In the genomic region with DNA sequence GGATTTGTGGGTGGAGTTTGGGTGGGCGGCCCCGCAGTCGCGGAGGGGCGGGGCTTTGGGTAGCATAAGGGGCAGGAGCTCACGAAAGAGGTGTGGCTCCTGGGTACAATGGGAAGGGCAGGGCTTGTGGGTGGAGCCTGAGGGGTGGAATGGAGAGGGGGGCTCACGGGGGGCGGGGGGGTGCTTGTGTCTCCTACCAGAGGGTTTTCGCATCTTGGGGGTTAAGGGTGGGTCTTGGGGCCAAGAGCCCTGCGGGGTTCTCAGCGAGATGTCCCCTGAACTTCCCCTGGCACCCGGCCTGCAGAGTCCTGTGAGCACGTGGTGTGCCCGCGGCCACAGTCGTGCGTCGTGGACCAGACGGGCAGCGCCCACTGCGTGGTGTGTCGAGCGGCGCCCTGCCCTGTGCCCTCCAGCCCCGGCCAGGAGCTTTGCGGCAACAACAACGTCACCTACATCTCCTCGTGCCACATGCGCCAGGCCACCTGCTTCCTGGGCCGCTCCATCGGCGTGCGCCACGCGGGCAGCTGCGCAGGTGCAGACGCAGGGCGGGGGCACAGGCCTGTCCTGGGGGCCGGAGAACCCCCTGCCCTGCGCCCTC, we compare ENCODE assay signal across 6 cellular contexts. TPM values are rescaled to one million over a fixed set of nuclear protein-coding genes. Genes with fewer than 3 reads are reported as not detected.
DNase-seq lines count a peak whose midpoint lies in the region; ATAC-seq and TF ChIP-seq lines count a peak whose summit lies in the region.

No MANE protein-coding gene starts in this region.

- H3K4me3 Mint-ChIP-seq in naive thymus-derived CD8-positive, alpha-beta T cell, result peak overlapping the region; percentile 75 to 99 (median 96)

- H3K36me3 Mint-ChIP-seq in naive thymus-derived CD8-positive, alpha-beta T cell, result no peaks in the 10 kb centered on the region

- H3K27ac Mint-ChIP-seq in naive thymus-derived CD8-positive, alpha-beta T cell, result peak overlapping the region; percentile 86 to 99 (median 98)

- H3K4me1 Mint-ChIP-seq in naive thymus-derived CD8-positive, alpha-beta T cell, result peaks cover 0 to 12% (median 4%) of the 10 kb centered on the region in 4 donors

- no peaks in the 10 kb centered on the region for H3K27me3 ChIP-seq in ascending aorta

- H3K4me1 ChIP-seq in ascending aorta, result peaks cover 9 to 16% of the 10 kb centered on the region in 2 donors

- no peaks in the 10 kb centered on the region for H3K9me3 Mint-ChIP-seq in naive thymus-derived CD8-positive, alpha-beta T cell

- ATAC-seq in naive thymus-derived CD8-positive, alpha-beta T cell, result no peak
- no peak for ATAC-seq in GM21381 (IDR thresholded peaks at IDR 0.05; ENCODE audit: unreplicated experiment)

- H3K36me3 ChIP-seq in ascending aorta, result peaks cover 0 to 8% of the 10 kb centered on the region in 2 donors

- intact Hi-C loops in ascending aorta (cut with DNase I), result loop anchor here (5.0 kb wide), 1 partner anchor 51 kb away; no protein-coding TSS in a partner anchor

- peak; percentile 90 for DNase-seq in activated CD8-positive, alpha-beta memory T cell treated with anti-CD3 and anti-CD28 coated beads, Interleukin-2, amount 50 U/mL, for 4 hours
- no peak for DNase-seq in activated CD8-positive, alpha-beta memory T cell treated with anti-CD3 and anti-CD28 coated beads, Interleukin-2, amount 50 U/mL, for 48 hours
- DNase-seq in ascending aorta (ENCODE audit: low spot score in 2 of 2) (peak in 1 of 2 donors; percentile 80), midbrain (lab: John Stamatoyannopoulos, UW) (no peak)
- DNase-seq in naive thymus-derived CD8-positive, alpha-beta T cell, result peak in 8 of 10 donors; percentile 34 to 92 (median 62)

- POLR2A ChIA-PET in naive thymus-derived CD8-positive, alpha-beta T cell (lab: Charles Lee), result interaction anchor here (0.6 to 1.5 kb wide), 4 partner anchors 20 to 175 kb away, joined by 4 to 5 read pairs (median 4); no protein-coding TSS in a partner anchor

- H3K27ac ChIP-seq in ascending aorta, result peak overlapping the region; percentile 97 to 98

- H3K27me3 Mint-ChIP-seq in naive thymus-derived CD8-positive, alpha-beta T cell, result peaks cover 0 to 3% (median 0%) of the 10 kb centered on the region in 5 donors

- peak overlapping the region in 1 of 2 donors; percentile 88 for H3K4me3 ChIP-seq in ascending aorta

- TF ChIP-seq CTCF in ascending aorta (IDR thresholded peaks at IDR 0.05), result no peak

- no peaks in the 10 kb centered on the region for H3K9me3 ChIP-seq in ascending aorta

RNA-seq across cellular contexts. Expression of gene FSTL3, which starts 4.9 kb away (rescaled TPM):
- total RNA-seq in ascending aorta, result 541 TPM
- total RNA-seq in naive thymus-derived CD8-positive, alpha-beta T cell, result 1 to 10 TPM; 3.0 to 4.2 TPM
- polyA plus RNA-seq in naive thymus-derived CD8-positive, alpha-beta T cell, result 1 to 10 TPM; 2.4 to 3.2 (median 2.8) TPM

RNA-seq across cellular contexts. Expression of gene PRSS57, which starts 14.1 kb away (rescaled TPM):
- total RNA-seq in ascending aorta, result not detected
- total RNA-seq in naive thymus-derived CD8-positive, alpha-beta T cell, result not detected
- 1 to 10 TPM in 1 of 3 donors, not detected in 2; 1.2 TPM for polyA plus RNA-seq in naive thymus-derived CD8-positive, alpha-beta T cell

RNA-seq across cellular contexts. Expression of gene RNF126, which starts 18.1 kb away (rescaled TPM):
- total RNA-seq in ascending aorta, result 39.0 TPM
- 100 to 1,000 TPM; 122 to 125 TPM for total RNA-seq in naive thymus-derived CD8-positive, alpha-beta T cell
- polyA plus RNA-seq in naive thymus-derived CD8-positive, alpha-beta T cell, result 10 to 100 TPM; 56.2 to 70.7 (median 61.0) TPM

RNA-seq across cellular contexts. Expression of gene PALM, which starts 27.6 kb away (rescaled TPM):
- 107 TPM for total RNA-seq in ascending aorta
- not detected for total RNA-seq in naive thymus-derived CD8-positive, alpha-beta T cell
- polyA plus RNA-seq in naive thymus-derived CD8-positive, alpha-beta T cell, result not detected

RNA-seq across cellular contexts. Expression of gene FGF22, which starts 41.4 kb away (rescaled TPM):
- total RNA-seq in ascending aorta, result not detected
- total RNA-seq in naive thymus-derived CD8-positive, alpha-beta T cell, result 1 to 10 TPM; 2.4 to 2.6 TPM
- polyA plus RNA-seq in naive thymus-derived CD8-positive, alpha-beta T cell, result not detected

Comparison
In these comparisons a context has a peak if more than half of its experiments do, and no peak if none do; other contexts are left out.
1. DNase-seq: peak in activated CD8-positive, alpha-beta memory T cell treated with anti-CD3 and anti-CD28 coated beads, Interleukin-2, amount 50 U/mL, for 4 hours (single experiment) and naive thymus-derived CD8-positive, alpha-beta T cell (8 of 10); none in activated CD8-positive, alpha-beta memory T cell treated with anti-CD3 and anti-CD28 coated beads, Interleukin-2, amount 50 U/mL, for 48 hours (single experiment) and midbrain (single experiment).
2. RNA of gene FSTL3, which starts 4.9 kb away (total RNA-seq): 541 TPM in ascending aorta (single experiment); 3.0 to 4.2 TPM in naive thymus-derived CD8-positive, alpha-beta T cell; every median in the first group is over 100 times any median in the second.